ENCODE assay signal across 14 cellular contexts in genomic region chr5:147169846-147170245, GRCh38.
DNase-seq lines count a peak whose midpoint lies in the region; ATAC-seq and TF ChIP-seq lines count a peak whose summit lies in the region.
"Had no signal": no experiment of that assay in that cellular context is flagged by ENCODE, and none has a peak within 500 bp of the region (broad histone marks: within the 10 kb centered on the region; RNA-seq: fewer than 3 reads in every experiment).

No MANE protein-coding gene starts in this region.

- no peak for TF ChIP-seq POLR2A in adrenal gland (IDR thresholded peaks at IDR 0.05)

- peak; percentile 45 for ATAC-seq in GM19452 (IDR thresholded peaks at IDR 0.05; ENCODE audit: unreplicated experiment)
- peak; percentile 35 for ATAC-seq in HG03159 (IDR thresholded peaks at IDR 0.05; ENCODE audit: unreplicated experiment)
- ATAC-seq: gastroesophageal sphincter had no signal

- no peaks in the 10 kb centered on the region for H3K27me3 ChIP-seq in ACC112 (ENCODE audit: insufficient read depth, low read length)
- no peaks in the 10 kb centered on the region for H3K27me3 ChIP-seq in adrenal gland
- H3K27me3 ChIP-seq: gastroesophageal sphincter, vagina had no signal

- H3K36me3 ChIP-seq in ACC112 (ENCODE audit: insufficient read depth, low read length) (no peaks in the 10 kb centered on the region), adrenal gland (replicated peaks in 1 of 2) (no peaks in the 10 kb centered on the region)
- H3K36me3 ChIP-seq: gastroesophageal sphincter, vagina had no signal

- intact Hi-C loops in adrenal gland (cut with DNase I), result no loop called here

- no peaks in the 10 kb centered on the region for H3K79me2 ChIP-seq in ACC112 (ENCODE audit: control insufficient read depth, insufficient read depth, low read length, unreplicated experiment)

- 29 to 40% (median 36%) methylated on average over 4 of the region's 4 CpGs for WGBS in adrenal gland, 4 donors

- no peak for TF ChIP-seq CTCF in adrenal gland (IDR thresholded peaks at IDR 0.05)

- no peak overlapping the region for H2AFZ ChIP-seq in ACC112 (ENCODE audit: low read length, unreplicated experiment)

- peak in 1 of 7 donors; percentile 11 for DNase-seq in adrenal gland
- DNase-seq in stimulated activated CD4-positive, alpha-beta T cell treated with anti-CD3 and anti-CD28 coated beads, Interleukin-4, amount 100 ng/mL, for 1 hour, result no peak
- no peak for DNase-seq in C1 segment of cervical spinal cord (lab: John Stamatoyannopoulos, UW)
- DNase-seq in NCI-H2081 treated with DMSO at 0.1 percent for 48 hours (lab: John Stamatoyannopoulos, UW), result no peak
- DNase-seq in CD1c-positive myeloid dendritic cell (ENCODE audit: extremely low spot score), result no peak
- DNase-seq: activated CD4-positive, CD25-positive, alpha-beta regulatory T cell; NCI-H1694 treated with DMSO at 0.1 percent for 48 hours; NCI-H526; T-cell had no signal

- H3K27ac ChIP-seq in ACC112 (ENCODE audit: low read depth, low read length) (peak overlapping the region; percentile 62), adrenal gland (peak overlapping the region; percentile 59 to 86 (median 70))
- H3K27ac ChIP-seq: gastroesophageal sphincter, vagina had no signal

- H3K4me1 ChIP-seq in ACC112 (ENCODE audit: control insufficient read depth, insufficient read depth, low read length, unreplicated experiment) (peaks cover 28% of the 10 kb centered on the region), adrenal gland (replicated peaks in 1 of 2) (peaks cover 26 to 34% of the 10 kb centered on the region in 2 donors)
- H3K4me1 ChIP-seq: vagina had no signal

- H3K9me3 ChIP-seq in adrenal gland (replicated peaks in 1 of 3), result no peaks in the 10 kb centered on the region
- H3K9me3 ChIP-seq: gastroesophageal sphincter, vagina had no signal

- no peak overlapping the region for H3K4me3 ChIP-seq in ACC112 (ENCODE audit: low read depth, low read length)
- H3K4me3 ChIP-seq in adrenal gland, result no peak overlapping the region
- H3K4me3 ChIP-seq: gastroesophageal sphincter, vagina had no signal
